Comparison of ENCODE assay signal across 14 cellular contexts in the genomic region with DNA sequence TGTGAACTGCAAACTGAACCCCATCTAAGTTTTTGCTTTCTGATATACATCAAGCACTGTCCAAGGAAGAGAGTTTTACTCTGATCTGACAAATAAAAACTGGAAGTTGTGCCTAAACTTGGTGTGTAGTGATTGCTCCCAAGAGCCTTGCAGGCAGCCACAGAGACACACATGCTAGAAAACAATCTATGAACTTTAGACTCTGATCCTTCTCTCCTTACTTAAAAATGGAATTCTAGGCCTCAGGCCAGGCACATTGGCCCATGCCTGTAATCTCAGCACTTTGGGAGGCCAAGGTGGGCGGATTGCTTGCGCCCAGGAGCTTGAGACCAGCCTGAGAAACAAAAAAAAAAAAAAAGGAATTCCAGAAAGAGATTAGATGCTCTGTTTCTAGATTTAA. TPM values are rescaled to one million over a fixed set of nuclear protein-coding genes. Genes with fewer than 3 reads are reported as not detected.
DNase-seq lines count a peak whose midpoint lies in the region; ATAC-seq, FAIRE-seq and TF ChIP-seq lines count a peak whose summit lies in the region.
"Had no signal": no experiment of that assay in that cellular context is flagged by ENCODE, and none has a peak within 500 bp of the region (broad histone marks: within the 10 kb centered on the region; RNA-seq: fewer than 3 reads in every experiment).

No MANE protein-coding gene starts in this region.

- H3K36me3 ChIP-seq in Caco-2 (ENCODE audit: control insufficient read depth, insufficient read depth, low read length), result no peaks in the 10 kb centered on the region
- no peaks in the 10 kb centered on the region for H3K36me3 ChIP-seq in SJSA1
- H3K36me3 ChIP-seq in naive thymus-derived CD4-positive, alpha-beta T cell (ENCODE audit: control insufficient read depth in 2 of 3, insufficient read depth in 3 of 3, low read length in 3 of 3), result no peaks in the 10 kb centered on the region
- H3K36me3 ChIP-seq in kidney (ENCODE audit: control insufficient read depth in 1 of 2, insufficient read depth in 2 of 2, low read length in 2 of 2), result no peaks in the 10 kb centered on the region
- H3K36me3 ChIP-seq: prostate gland had no signal

- H3K9me3 ChIP-seq in Caco-2, result no peaks in the 10 kb centered on the region
- H3K9me3 ChIP-seq in SJSA1 (replicated peaks), result no peaks in the 10 kb centered on the region
- no peaks in the 10 kb centered on the region for H3K9me3 ChIP-seq in naive thymus-derived CD4-positive, alpha-beta T cell (ENCODE audit: control insufficient read depth in 2 of 3, low read length in 3 of 3)
- H3K9me3 ChIP-seq in kidney (ENCODE audit: control insufficient read depth in 1 of 2, low read length in 2 of 2), result no peaks in the 10 kb centered on the region
- H3K9me3 ChIP-seq: prostate gland had no signal

- no peak for FAIRE-seq in kidney (lab: Jason Lieb, UNC)

- H3K4me3 Mint-ChIP-seq in Caco-2 (ENCODE audit: unreplicated experiment), result peak overlapping the region; percentile 29
- no peak overlapping the region for H3K4me3 Mint-ChIP-seq in effector memory CD8-positive, alpha-beta T cell
- H3K4me3 Mint-ChIP-seq in naive thymus-derived CD4-positive, alpha-beta T cell, result peak overlapping the region; percentile 14 to 86 (median 76)

- peak; percentile 10 to 35 for DNase-seq in Caco-2
- no peak for DNase-seq in SJSA1 (ENCODE audit: low read depth in 1 of 2, low spot score in 2 of 2)
- DNase-seq in effector memory CD8-positive, alpha-beta T cell, result no peak
- no peak for DNase-seq in naive thymus-derived CD4-positive, alpha-beta T cell
- no peak for DNase-seq in KBM-7
- no peak for DNase-seq in NCI-H524 (lab: John Stamatoyannopoulos, UW)
- no peak for DNase-seq in kidney
- DNase-seq: NCI-H2171 treated with DMSO at 0.1 percent for 48 hours had no signal

- H3K9ac ChIP-seq in kidney (ENCODE audit: low read length in 2 of 2), result no peak overlapping the region

- H3K27ac Mint-ChIP-seq in Caco-2 (ENCODE audit: unreplicated experiment), result peak overlapping the region; percentile 91
- peak overlapping the region; percentile 22 to 62 for H3K27ac Mint-ChIP-seq in effector memory CD8-positive, alpha-beta T cell
- peak overlapping the region; percentile 80 to 96 (median 93) for H3K27ac Mint-ChIP-seq in naive thymus-derived CD4-positive, alpha-beta T cell

- in situ Hi-C loops in KBM-7 (cut with MboI; ENCODE audit: low pct_unique_long_range_greater_than_20kb, low sequenced_read_pairs), result no loop called here

- ATAC-seq in effector memory CD8-positive, alpha-beta T cell (replicated peaks), result no peak
- ATAC-seq in naive thymus-derived CD4-positive, alpha-beta T cell, result no peak
- ATAC-seq in HG03025 (IDR thresholded peaks at IDR 0.05; ENCODE audit: low FRiP score, unreplicated experiment), result no peak

- POLR2A ChIA-PET in Caco-2 (lab: Charles Lee), result no interaction called here
- POLR2A ChIA-PET in naive thymus-derived CD4-positive, alpha-beta T cell (lab: Charles Lee), result no interaction called here

- TF ChIP-seq CTCF in Caco-2 (IDR thresholded peaks at IDR 0.05; ENCODE audit: insufficient read depth in 1 of 2, low read depth in 1 of 2, low read length in 1 of 2, severe bottlenecking in 1 of 2, unreplicated experiment in 1 of 2) (no peak), kidney (IDR thresholded peaks at IDR 0.05; ENCODE audit: borderline replicate concordance, extremely low read depth, insufficient read depth) (no peak)

- H3K27me3 ChIP-seq in Caco-2 (replicated peaks; ENCODE audit: control insufficient read depth, insufficient read depth, low read length) (no peaks in the 10 kb centered on the region), SJSA1 (replicated peaks) (no peaks in the 10 kb centered on the region)
- no peaks in the 10 kb centered on the region for H3K27me3 ChIP-seq in naive thymus-derived CD4-positive, alpha-beta T cell (ENCODE audit: control insufficient read depth in 2 of 2, insufficient read depth in 2 of 2, low read length in 2 of 2)

- no peaks in the 10 kb centered on the region for H3K9me3 Mint-ChIP-seq in Caco-2 (ENCODE audit: unreplicated experiment)
- no peaks in the 10 kb centered on the region for H3K9me3 Mint-ChIP-seq in effector memory CD8-positive, alpha-beta T cell
- H3K9me3 Mint-ChIP-seq in naive thymus-derived CD4-positive, alpha-beta T cell, result peaks cover 0 to 1% (median 0%) of the 10 kb centered on the region in 11 donors

- H3K4me3 ChIP-seq in Caco-2 (ENCODE audit: low read depth, low read length), result no peak overlapping the region
- H3K4me3 ChIP-seq in SJSA1, result no peak overlapping the region
- H3K4me3 ChIP-seq in naive thymus-derived CD4-positive, alpha-beta T cell (ENCODE audit: low read length), result no peak overlapping the region
- H3K4me3 ChIP-seq in kidney (ENCODE audit: low read length in 2 of 2), result no peak overlapping the region
- H3K4me3 ChIP-seq: prostate gland had no signal

- H3K27ac ChIP-seq in SJSA1, result peak overlapping the region; percentile 67
- peak overlapping the region; percentile 58 for H3K27ac ChIP-seq in naive thymus-derived CD4-positive, alpha-beta T cell (ENCODE audit: low read depth, low read length)
- H3K27ac ChIP-seq in kidney (ENCODE audit: low read depth in 2 of 2, low read length in 2 of 2), result no peak overlapping the region
- H3K27ac ChIP-seq: prostate gland had no signal

- H3K4me1 ChIP-seq in Caco-2, result peaks cover 24% of the 10 kb centered on the region
- H3K4me1 ChIP-seq in SJSA1 (replicated peaks), result peaks cover 39% of the 10 kb centered on the region
- peaks cover 0 to 32% of the 10 kb centered on the region in 2 donors for H3K4me1 ChIP-seq in naive thymus-derived CD4-positive, alpha-beta T cell (ENCODE audit: control insufficient read depth in 2 of 2, insufficient read depth in 2 of 2, low read length in 2 of 2)
- H3K4me1 ChIP-seq in kidney (ENCODE audit: control insufficient read depth in 1 of 2, insufficient read depth in 1 of 2, low read depth in 1 of 2, low read length in 2 of 2), result no peaks in the 10 kb centered on the region
- H3K4me1 ChIP-seq: prostate gland had no signal

- CTCF ChIA-PET in Caco-2 (lab: Charles Lee), result no interaction called here
- CTCF ChIA-PET in naive thymus-derived CD4-positive, alpha-beta T cell (lab: Charles Lee), result no interaction called here

- H3K36me3 Mint-ChIP-seq in Caco-2 (ENCODE audit: insufficient read depth, unreplicated experiment), result no peaks in the 10 kb centered on the region
- peaks cover 4% of the 10 kb centered on the region for H3K36me3 Mint-ChIP-seq in effector memory CD8-positive, alpha-beta T cell (ENCODE audit: insufficient read depth)
- peaks cover 0 to 2% (median 0%) of the 10 kb centered on the region in 5 donors for H3K36me3 Mint-ChIP-seq in naive thymus-derived CD4-positive, alpha-beta T cell

- BruUV-seq in Caco-2 (replicated peaks; lab: Mats Ljungman, UMichigan), result no TSS peak

- no peaks in the 10 kb centered on the region for H3K27me3 Mint-ChIP-seq in Caco-2 (ENCODE audit: insufficient read depth, unreplicated experiment)
- H3K27me3 Mint-ChIP-seq in effector memory CD8-positive, alpha-beta T cell, result no peaks in the 10 kb centered on the region
- H3K27me3 Mint-ChIP-seq in naive thymus-derived CD4-positive, alpha-beta T cell, result no peaks in the 10 kb centered on the region

- intact Hi-C loops in Caco-2 (cut with micrococcal nuclease; ENCODE audit: unreplicated experiment), result loop anchor here (2.0 kb wide), 1 partner anchor 59 kb away; no protein-coding TSS in a partner anchor
- intact Hi-C loops in naive thymus-derived CD4-positive, alpha-beta T cell (cut with micrococcal nuclease), result loop anchor here in 1 of 2 donors (5.0 to 10.0 kb wide), 2 partner anchors 122 to 1269 kb away; a partner anchor contains a TSS
- intact Hi-C loops in kidney (cut with DNase I), result no loop called here

- H3K4me1 Mint-ChIP-seq in Caco-2 (ENCODE audit: low read depth, unreplicated experiment), result peaks cover 10% of the 10 kb centered on the region
- H3K4me1 Mint-ChIP-seq in effector memory CD8-positive, alpha-beta T cell (ENCODE audit: low read depth in 2 of 2), result no peaks in the 10 kb centered on the region
- H3K4me1 Mint-ChIP-seq in naive thymus-derived CD4-positive, alpha-beta T cell, result peaks cover 4 to 54% (median 39%) of the 10 kb centered on the region in 7 donors

RNA-seq across cellular contexts. Expression of a gene that starts 45.7 kb away (rescaled TPM):
- not detected in 2 replicates for total RNA-seq in Caco-2 (2022)
- not detected in 2 replicates for total RNA-seq in SJSA1 (2014; rRNA removed; shearing (Covaris generic))
- not detected for total RNA-seq in naive thymus-derived CD4-positive, alpha-beta T cell
- not detected for polyA plus RNA-seq in naive thymus-derived CD4-positive, alpha-beta T cell
- total RNA-seq in kidney, result not detected
- not detected for polyA plus RNA-seq in kidney (ENCODE audit: insufficient read depth, low read depth, low replicate concordance)
- total RNA-seq: M059J; mesenteric fat pad; prostate gland; subcutaneous adipose tissue; T-helper 2 cell treated with Interferon-gamma antibody and Interleukin-4, amounts not matched to agents 100 ng/mL and 5 ng/mL, for 36 hours had no signal

Comparison
In these comparisons a context has a peak if more than half of its experiments do, and no peak if none do; other contexts are left out.
1. DNase-seq: peak in Caco-2 (2 of 2); none in SJSA1 (0 of 2), effector memory CD8-positive, alpha-beta T cell (0 of 3), naive thymus-derived CD4-positive, alpha-beta T cell (0 of 9), KBM-7 (single experiment), NCI-H524 (0 of 2) and kidney (single experiment).
2. H3K27ac Mint-ChIP-seq: peak in every context shown above with its lines; median percentile 93 in naive thymus-derived CD4-positive, alpha-beta T cell; 91 in Caco-2; 42 in effector memory CD8-positive, alpha-beta T cell.
3. H3K4me3 Mint-ChIP-seq: peak in Caco-2 (single experiment) and naive thymus-derived CD4-positive, alpha-beta T cell (10 of 10); none in effector memory CD8-positive, alpha-beta T cell (0 of 2).
4. H3K27ac ChIP-seq: peak in SJSA1 (single experiment) and naive thymus-derived CD4-positive, alpha-beta T cell (single experiment); none in kidney (0 of 2).